In genomic region chr17:47304191-47304590, GRCh38 we compare ENCODE assay signal across 26 cellular contexts. TPM values are rescaled to one million over a fixed set of nuclear protein-coding genes. Genes with fewer than 3 reads are reported as not detected.
DNase-seq lines count a peak whose midpoint lies in the region; ATAC-seq and TF ChIP-seq lines count a peak whose summit lies in the region.
"Had no signal": no experiment of that assay in that cellular context is flagged by ENCODE, and none has a peak within 500 bp of the region (broad histone marks: within the 10 kb centered on the region; RNA-seq: fewer than 3 reads in every experiment).

No MANE protein-coding gene starts in this region.

- TF ChIP-seq CTCF in HFF-Myc (IDR thresholded peaks at IDR 0.05; ENCODE audit: low read depth, low read length, missing control alignments) (no peak), ascending aorta (IDR thresholded peaks at IDR 0.05) (no peak), gastroesophageal sphincter (IDR thresholded peaks at IDR 0.05) (no peak), body of pancreas (IDR thresholded peaks at IDR 0.05) (no peak)

- no peak for TF ChIP-seq EP300 in gastroesophageal sphincter (IDR thresholded peaks at IDR 0.05)

- H3K27me3 ChIP-seq in ascending aorta (no peaks in the 10 kb centered on the region), gastroesophageal sphincter (no peaks in the 10 kb centered on the region), body of pancreas (no peaks in the 10 kb centered on the region)
- H3K27me3 ChIP-seq: heart left ventricle had no signal

- H3K4me1 ChIP-seq in ascending aorta = peaks cover 4 to 16% of the 10 kb centered on the region in 2 donors
- peaks cover 3 to 20% (median 6%) of the 10 kb centered on the region in 3 donors for H3K4me1 ChIP-seq in gastroesophageal sphincter
- peaks cover 11% of the 10 kb centered on the region for H3K4me1 ChIP-seq in body of pancreas

- DNase-seq in HFF-Myc (ENCODE audit: extremely low read depth, low read depth) = peak; percentile 44
- no peak for DNase-seq in ascending aorta (ENCODE audit: low spot score in 2 of 2)
- no peak for DNase-seq in Right ventricle myocardium superior
- no peak for DNase-seq in GM19240 (ENCODE audit: insufficient read length, low spot score)
- no peak for DNase-seq in body of pancreas
- DNase-seq: activated CD4-positive, alpha-beta T cell treated with anti-CD3 and anti-CD28 coated beads for 36 hours; activated CD8-positive, alpha-beta T cell treated with anti-CD3 and anti-CD28 coated beads, Interleukin-2, amount 10 ng/mL, durations not matched to agents 7 days and 5 days; activated naive CD4-positive, alpha-beta T cell treated with anti-CD3 and anti-CD28 coated beads, Interleukin-2, amount 50 U/mL, for 16 hours; amygdala; effector CD4-positive, alpha-beta T cell; heart left ventricle; Karpas-422; kidney; midbrain; naive B cell; NCI-H1436; NCI-H2081; NCI-H226; right cardiac atrium; stimulated activated naive CD8-positive, alpha-beta T cell treated with anti-CD3 and anti-CD28 coated beads, Interleukin-15, Interleukin-2, amounts not matched to agents 100 U/mL and 50 U/mL, for 24 hours; SW 1271; T-helper 9 cell had no signal

- intact Hi-C loops in ascending aorta (cut with DNase I) = no loop called here
- intact Hi-C loops in Right ventricle myocardium superior (cut with DNase I) = no loop called here
- intact Hi-C loops in body of pancreas (cut with DNase I) = no loop called here

- ATAC-seq in gastroesophageal sphincter (no peak), Right ventricle myocardium superior (ENCODE audit: poor library complexity) (no peak), GM18858 (IDR thresholded peaks at IDR 0.05; ENCODE audit: unreplicated experiment) (no peak), body of pancreas (no peak)
- ATAC-seq: activated CD4-positive, alpha-beta T cell treated with anti-CD3 and anti-CD28 coated beads for 36 hours; activated CD8-positive, alpha-beta T cell treated with anti-CD3 and anti-CD28 coated beads, Interleukin-2, amount 10 ng/mL, durations not matched to agents 7 days and 5 days; heart left ventricle; right cardiac atrium; stimulated activated naive CD8-positive, alpha-beta T cell treated with anti-CD3 and anti-CD28 coated beads, Interleukin-15, Interleukin-2, amounts not matched to agents 100 U/mL and 50 U/mL, for 24 hours had no signal

- WGBS in gastroesophageal sphincter (ENCODE audit: low coverage in 1 of 2), 2 donors = 92% methylated on average over 1 of the region's 1 CpG; no CpG with 5 or more reads in 1 of the 2 donors
- 80 to 92% methylated on average over 1 of the region's 1 CpG for WGBS in body of pancreas, 2 donors

- peak overlapping the region; percentile 31 to 74 for H3K27ac ChIP-seq in ascending aorta
- peak overlapping the region in 3 of 4 donors; percentile 8 to 70 (median 68) for H3K27ac ChIP-seq in gastroesophageal sphincter
- no peak overlapping the region for H3K27ac ChIP-seq in body of pancreas
- H3K27ac ChIP-seq: neutrophil had no signal

- H3K9me3 ChIP-seq in ascending aorta = peaks cover 0 to 6% of the 10 kb centered on the region in 2 donors
- H3K9me3 ChIP-seq in gastroesophageal sphincter = peaks cover 0 to 13% (median 0%) of the 10 kb centered on the region in 3 donors
- no peaks in the 10 kb centered on the region for H3K9me3 ChIP-seq in body of pancreas
- H3K9me3 ChIP-seq: neutrophil had no signal

- TF ChIP-seq POLR2A in gastroesophageal sphincter (IDR thresholded peaks at IDR 0.05) (no peak), body of pancreas (IDR thresholded peaks at IDR 0.05) (no peak)

- H3K4me3 ChIP-seq in HFF-Myc (replicated peaks; ENCODE audit: low read depth, low read length) (no peak overlapping the region), ascending aorta (no peak overlapping the region), gastroesophageal sphincter (no peak overlapping the region), body of pancreas (no peak overlapping the region)
- H3K4me3 ChIP-seq: heart left ventricle, smooth muscle cell had no signal

- H3K36me3 ChIP-seq in ascending aorta (peaks cover 64 to 82% of the 10 kb centered on the region in 2 donors), gastroesophageal sphincter (peaks cover 0 to 76% of the 10 kb centered on the region in 2 donors), body of pancreas (replicated peaks in 1 of 2; ENCODE audit: insufficient read depth in 1 of 2, low read depth in 2 of 2) (no peaks in the 10 kb centered on the region)
- H3K36me3 ChIP-seq: neutrophil had no signal

RNA-seq across cellular contexts. Expression of gene EFCAB13, which starts 19.6 kb away (rescaled TPM):
- total RNA-seq in ascending aorta (1.2 TPM), gastroesophageal sphincter (10 to 100 TPM in 1 of 4 donors, 1 to 10 TPM in 3; 7.0 to 14.5 (median 8.6) TPM), Right ventricle myocardium superior (3.0 TPM), body of pancreas (10 to 100 TPM in 1 of 2 donors, 1 to 10 TPM in 1; 2.6 to 10.6 TPM)

RNA-seq across cellular contexts. Expression of gene ITGB3, which starts 50.6 kb away (rescaled TPM):
- total RNA-seq in ascending aorta = 71.3 TPM
- total RNA-seq in gastroesophageal sphincter = 10 to 100 TPM; 22.1 to 58.7 (median 53.8) TPM
- total RNA-seq in Right ventricle myocardium superior = 2.7 TPM
- 1 to 10 TPM; 2.0 to 2.1 TPM for total RNA-seq in body of pancreas

Comparison
In these comparisons a context has a peak if more than half of its experiments do, and no peak if none do; other contexts are left out.
1. H3K27ac ChIP-seq: peak in ascending aorta (2 of 2) and gastroesophageal sphincter (3 of 4); none in body of pancreas (0 of 4).